19 cellular contexts compared by ENCODE assay signal in the genomic region with DNA sequence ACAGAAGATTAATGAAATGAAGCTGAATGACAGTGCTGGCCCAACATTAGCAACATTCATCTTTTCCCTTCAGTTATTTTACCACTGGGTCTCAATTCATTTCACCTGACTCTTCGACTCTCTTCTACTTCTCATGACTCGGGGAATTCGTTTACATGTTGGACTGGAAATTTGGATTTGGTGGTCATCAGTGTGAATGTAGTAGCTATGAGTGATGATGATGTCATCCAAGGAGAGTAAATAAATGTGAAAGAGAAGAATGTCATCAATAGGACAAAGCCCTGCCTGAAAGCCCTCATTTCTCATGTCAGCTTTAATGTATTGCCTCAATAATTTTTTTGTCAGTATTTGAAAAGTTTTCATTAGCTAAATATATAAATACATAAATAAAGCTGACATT. TPM values are rescaled to one million over a fixed set of nuclear protein-coding genes. Genes with fewer than 3 reads are reported as not detected.
DNase-seq lines count a peak whose midpoint lies in the region; ATAC-seq and TF ChIP-seq lines count a peak whose summit lies in the region.
"Had no signal": no experiment of that assay in that cellular context is flagged by ENCODE, and none has a peak within 500 bp of the region (broad histone marks: within the 10 kb centered on the region; RNA-seq: fewer than 3 reads in every experiment).

No MANE protein-coding gene starts in this region.

- no peaks in the 10 kb centered on the region for H3K36me3 ChIP-seq in PC-3 (ENCODE audit: low read depth, low read length)
- H3K36me3 ChIP-seq: esophagus squamous epithelium, suprapubic skin had no signal

- H3K4me1 ChIP-seq in PC-3 (ENCODE audit: insufficient read depth, low read length) = no peaks in the 10 kb centered on the region
- H3K4me1 ChIP-seq: esophagus squamous epithelium, suprapubic skin had no signal

- CTCF ChIA-PET in PC-3 (lab: Charles Lee) = no interaction called here

- no peak overlapping the region for H3K4me2 ChIP-seq in PC-3 (ENCODE audit: low read length)

- H3K4me3 ChIP-seq in PC-3 (ENCODE audit: low read length) (no peak overlapping the region), epithelial cell of esophagus (ENCODE audit: low read length) (no peak overlapping the region)
- H3K4me3 ChIP-seq: esophagus squamous epithelium, suprapubic skin had no signal

- no peaks in the 10 kb centered on the region for H4K20me1 ChIP-seq in PC-3 (ENCODE audit: low read length)

- H3K9ac ChIP-seq in PC-3 (ENCODE audit: low read length) = no peak overlapping the region

- H3K27me3 ChIP-seq in PC-3 (ENCODE audit: low read length) = peaks cover 15% of the 10 kb centered on the region
- H3K27me3 ChIP-seq: esophagus squamous epithelium, suprapubic skin had no signal

- H3K79me2 ChIP-seq in PC-3 (ENCODE audit: low read length) = no peaks in the 10 kb centered on the region

- no peak overlapping the region for H2AFZ ChIP-seq in PC-3 (ENCODE audit: low read length)

- intact Hi-C loops in PC-3 (cut with micrococcal nuclease) = no loop called here

- no peaks in the 10 kb centered on the region for H3K9me3 ChIP-seq in PC-3 (ENCODE audit: low read length)
- H3K9me3 ChIP-seq: esophagus squamous epithelium, suprapubic skin had no signal

- BruUV-seq in PC-3 (replicated peaks; lab: Mats Ljungman, UMichigan) = no TSS peak

- no peak; the same call in 1 of the 2 replicates for ATAC-seq in PC-3

- POLR2A ChIA-PET in PC-3 (lab: Charles Lee; ENCODE audit: unreplicated experiment) = no interaction called here

- H3K9me2 ChIP-seq in PC-3 (replicated peaks; ENCODE audit: low read length) = no peaks in the 10 kb centered on the region

- H3F3A ChIP-seq in PC-3 (ENCODE audit: low read length, unreplicated experiment) = no peaks in the 10 kb centered on the region

- peak; percentile 19 for DNase-seq in A172 (ENCODE audit: low spot score)
- peak; percentile 18 for DNase-seq in H4 (ENCODE audit: low spot score)
- DNase-seq in PC-3 = peak; percentile 39
- DNase-seq in epithelial cell of esophagus (ENCODE audit: low read depth) = peak; percentile 59
- no peak for DNase-seq in activated CD4-positive, alpha-beta T cell treated with anti-CD3 and anti-CD28 coated beads for 48 hours
- DNase-seq in cerebellar cortex (ENCODE audit: low spot score) = no peak
- DNase-seq in stimulated activated CD4-positive, alpha-beta T cell treated with anti-CD3 and anti-CD28 coated beads, Interleukin-15, amount 100 ng/mL, for 24 hours = no peak
- DNase-seq in stimulated activated CD4-positive, alpha-beta T cell treated with anti-CD3 and anti-CD28 coated beads, Interleukin-4, amount 100 ng/mL, for 1 hour = no peak
- DNase-seq: activated CD4-positive, alpha-beta T cell treated with anti-CD3 and anti-CD28 coated beads for 4 hours; activated CD8-positive, alpha-beta memory T cell treated with anti-CD3 and anti-CD28 coated beads, Interleukin-2, amount 50 U/mL, for 4 hours; activated effector memory CD4-positive, alpha-beta T cell treated with anti-CD3 and anti-CD28 coated beads, Interleukin-2, amount 50 U/mL, for 16 hours; central memory CD4-positive, alpha-beta T cell; esophagus squamous epithelium; head of caudate nucleus; NCI-H1436 treated with DMSO at 0.1 percent for 48 hours; NK-92 treated with Interleukin-12 subunit alpha and Interleukin-12 subunit beta, amount 100 ng/mL, for 24 hours had no signal

- H3K27ac ChIP-seq in PC-3 (ENCODE audit: low read length) = no peak overlapping the region
- H3K27ac ChIP-seq: esophagus squamous epithelium, suprapubic skin had no signal

- TF ChIP-seq CTCF in PC-3 (conservative IDR thresholded peaks at IDR 0.05; ENCODE audit: low read depth, low read length) = no peak
- TF ChIP-seq CTCF in epithelial cell of esophagus (IDR thresholded peaks at IDR 0.05; ENCODE audit: insufficient read depth, low read depth, low read length, missing control alignments) = no peak

RNA-seq across cellular contexts. Expression of a gene that starts 21.9 kb away (rescaled TPM):
- total RNA-seq in A172 (2014; rRNA removed; shearing (Covaris generic)) = 0.41 TPM in 1 of 2 replicates, not detected in the other
- not detected in 2 replicates for total RNA-seq in H4 (2014; rRNA removed; shearing (Covaris generic))
- total RNA-seq in PC-3 (2014; rRNA removed) = not detected in 2 replicates
- total RNA-seq: esophagus squamous epithelium, HT-29, lower leg skin, suprapubic skin had no signal

RNA-seq across cellular contexts. Expression of a gene that starts 38.9 kb away (rescaled TPM):
- total RNA-seq in A172 (2014; rRNA removed; shearing (Covaris generic)) = 53.3 and 54.2 TPM in 2 replicates
- 24.4 and 36.0 TPM in 2 replicates for total RNA-seq in H4 (2014; rRNA removed; shearing (Covaris generic))
- total RNA-seq in PC-3 (2014; rRNA removed) = 20.0 and 22.9 TPM in 2 replicates

Comparison
In these comparisons a context has a peak if more than half of its experiments do, and no peak if none do; other contexts are left out.
1. DNase-seq: peak in A172 (single experiment), H4 (single experiment), PC-3 (single experiment) and epithelial cell of esophagus (single experiment); none in activated CD4-positive, alpha-beta T cell treated with anti-CD3 and anti-CD28 coated beads for 48 hours (single experiment), cerebellar cortex (single experiment), stimulated activated CD4-positive, alpha-beta T cell treated with anti-CD3 and anti-CD28 coated beads, Interleukin-15, amount 100 ng/mL, for 24 hours (single experiment) and stimulated activated CD4-positive, alpha-beta T cell treated with anti-CD3 and anti-CD28 coated beads, Interleukin-4, amount 100 ng/mL, for 1 hour (single experiment).